ENCODE assay signal across 25 cellular contexts in the genomic region with DNA sequence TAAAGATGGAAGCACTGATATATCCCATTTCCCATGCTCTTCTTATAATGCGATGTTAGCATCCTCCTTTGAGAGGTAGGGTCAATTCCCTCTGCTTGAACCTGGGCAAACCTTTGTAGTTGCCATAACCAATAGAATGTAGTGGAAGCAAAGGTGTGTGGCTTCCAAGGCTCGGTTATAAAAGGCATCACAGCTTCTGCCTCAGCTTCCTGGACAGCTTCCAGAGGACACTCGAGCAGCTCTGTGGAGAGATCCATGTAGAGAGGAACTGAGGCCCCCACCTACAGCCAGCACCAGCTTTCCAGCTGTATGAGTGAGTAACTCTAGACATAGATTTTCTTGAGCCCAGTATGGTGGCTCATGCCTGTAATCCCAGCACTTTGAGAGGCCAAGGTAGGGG. TPM values are rescaled to one million over a fixed set of nuclear protein-coding genes. Genes with fewer than 3 reads are reported as not detected.
A peak's percentile ranks its signal among the peaks of the same experiment; 100 is the strongest.
DNase-seq lines count a peak whose midpoint lies in the region; ATAC-seq and TF ChIP-seq lines count a peak whose summit lies in the region.
"Had no signal": no experiment of that assay in that cellular context is flagged by ENCODE, and none has a peak within 500 bp of the region (broad histone marks: within the 10 kb centered on the region; RNA-seq: fewer than 3 reads in every experiment).

No MANE protein-coding gene starts in this region.

- no peaks in the 10 kb centered on the region for H3K27me3 Mint-ChIP-seq in activated T-cell treated with anti-CD3 and anti-CD28 coated beads, Interleukin-2, amount 50 U/mL, for 24 hours
- no peaks in the 10 kb centered on the region for H3K27me3 Mint-ChIP-seq in IgD-negative memory B cell
- no peaks in the 10 kb centered on the region for H3K27me3 Mint-ChIP-seq in activated CD4-positive, alpha-beta memory T cell treated with anti-CD3 and anti-CD28 coated beads for 36 hours
- H3K27me3 Mint-ChIP-seq: activated naive CD4-positive, alpha-beta T cell treated with anti-CD3 and anti-CD28 coated beads, Interleukin-2, amount 50 U/mL, for 24 hours; stimulated activated naive CD8-positive, alpha-beta T cell treated with anti-CD3 and anti-CD28 coated beads, Interleukin-15, amount 100 ng/mL, for 72 hours had no signal

- H3K27me3 ChIP-seq in H7 (ENCODE audit: control insufficient read depth, insufficient read depth, low read length) = no peaks in the 10 kb centered on the region
- H3K27me3 ChIP-seq: cardiac muscle cell, neural progenitor cell, Peyer's patch, sigmoid colon, tibial artery had no signal

- ATAC-seq in mucosa of descending colon (no peak), HG03135 (IDR thresholded peaks at IDR 0.05; ENCODE audit: unreplicated experiment) (no peak)

- H3K36me3 Mint-ChIP-seq in activated T-cell treated with anti-CD3 and anti-CD28 coated beads, Interleukin-2, amount 50 U/mL, for 24 hours (ENCODE audit: low read depth) = no peaks in the 10 kb centered on the region
- H3K36me3 Mint-ChIP-seq in IgD-negative memory B cell = peaks cover 5% of the 10 kb centered on the region
- H3K36me3 Mint-ChIP-seq in activated CD4-positive, alpha-beta memory T cell treated with anti-CD3 and anti-CD28 coated beads for 36 hours = peaks cover 3% of the 10 kb centered on the region
- H3K36me3 Mint-ChIP-seq: activated naive CD4-positive, alpha-beta T cell treated with anti-CD3 and anti-CD28 coated beads, Interleukin-2, amount 50 U/mL, for 24 hours; neural progenitor cell had no signal

- H3K9me3 Mint-ChIP-seq in activated T-cell treated with anti-CD3 and anti-CD28 coated beads, Interleukin-2, amount 50 U/mL, for 24 hours = no peaks in the 10 kb centered on the region
- H3K9me3 Mint-ChIP-seq in IgD-negative memory B cell = no peaks in the 10 kb centered on the region
- H3K9me3 Mint-ChIP-seq in activated CD4-positive, alpha-beta memory T cell treated with anti-CD3 and anti-CD28 coated beads for 36 hours = peaks cover 2% of the 10 kb centered on the region
- H3K9me3 Mint-ChIP-seq: activated naive CD4-positive, alpha-beta T cell treated with anti-CD3 and anti-CD28 coated beads, Interleukin-2, amount 50 U/mL, for 24 hours; neural progenitor cell had no signal

- H3K4me1 ChIP-seq in mucosa of descending colon (ENCODE audit: low read depth) = no peaks in the 10 kb centered on the region
- H3K4me1 ChIP-seq: neural progenitor cell, Peyer's patch, SJCRH30, tibial artery had no signal

- no peak for TF ChIP-seq CTCF in mucosa of descending colon (IDR thresholded peaks at IDR 0.05)

- no peaks in the 10 kb centered on the region for H3K9me3 ChIP-seq in mucosa of descending colon
- H3K9me3 ChIP-seq: Peyer's patch, sigmoid colon, SJCRH30, tibial artery had no signal

- CTCF ChIA-PET in activated CD4-positive, alpha-beta memory T cell treated with anti-CD3 and anti-CD28 coated beads for 36 hours (lab: Charles Lee) = interaction anchor here (0.9 to 1.3 kb wide), 5 partner anchors 9 to 129 kb away, joined by 3 to 5 read pairs (median 3); a partner anchor contains a TSS

- H3K4me1 Mint-ChIP-seq in activated T-cell treated with anti-CD3 and anti-CD28 coated beads, Interleukin-2, amount 50 U/mL, for 24 hours (ENCODE audit: low read depth) = peaks cover 48% of the 10 kb centered on the region
- H3K4me1 Mint-ChIP-seq in IgD-negative memory B cell = peaks cover 7 to 13% (median 8%) of the 10 kb centered on the region in 3 donors
- peaks cover 37% of the 10 kb centered on the region for H3K4me1 Mint-ChIP-seq in activated CD4-positive, alpha-beta memory T cell treated with anti-CD3 and anti-CD28 coated beads for 36 hours (ENCODE audit: low read depth)
- H3K4me1 Mint-ChIP-seq: neural progenitor cell had no signal

- H3K36me3 ChIP-seq in mucosa of descending colon (ENCODE audit: low read depth) (no peaks in the 10 kb centered on the region), H7 (replicated peaks; ENCODE audit: control insufficient read depth, insufficient read depth, low read length) (no peaks in the 10 kb centered on the region)
- H3K36me3 ChIP-seq: cardiac muscle cell, neural progenitor cell, Peyer's patch, sigmoid colon, SJCRH30, tibial artery had no signal

- peak overlapping the region; percentile 52 for H3K27ac Mint-ChIP-seq in activated T-cell treated with anti-CD3 and anti-CD28 coated beads, Interleukin-2, amount 50 U/mL, for 24 hours
- peak overlapping the region in 2 of 3 donors; percentile 21 to 39 for H3K27ac Mint-ChIP-seq in IgD-negative memory B cell
- H3K27ac Mint-ChIP-seq in activated CD4-positive, alpha-beta memory T cell treated with anti-CD3 and anti-CD28 coated beads for 36 hours = peak overlapping the region; percentile 33
- H3K27ac Mint-ChIP-seq: activated naive CD4-positive, alpha-beta T cell treated with anti-CD3 and anti-CD28 coated beads, Interleukin-2, amount 50 U/mL, for 24 hours; neural progenitor cell had no signal

- DNase-seq in activated T-cell treated with anti-CD3 and anti-CD28 coated beads, Interleukin-2, amount 50 U/mL, for 24 hours = no peak
- DNase-seq in activated T-cell treated with anti-CD3 and anti-CD28 coated beads, Interleukin-2, amount 50 U/mL, for 48 hours = no peak
- no peak for DNase-seq in activated CD4-positive, alpha-beta memory T cell treated with anti-CD3 and anti-CD28 coated beads for 36 hours
- DNase-seq in mucosa of descending colon = peak in 2 of 3 donors; percentile 6 to 7
- no peak for DNase-seq in H7
- DNase-seq in activated gamma-delta T cell treated with Interleukin-2 at 50 U/mL for 16 hours = no peak
- DNase-seq: activated CD4-positive, alpha-beta T cell treated with anti-CD3 and anti-CD28 coated beads for 4 hours; activated T-cell treated with anti-CD3 and anti-CD28 coated beads for 4 hours; glutamatergic neuron; kidney glomerular epithelial cell; NCI-H1417 treated with DMSO at 0.1 percent for 48 hours; NCI-H526; Peyer's patch; sigmoid colon; SJCRH30; stimulated activated CD4-positive, alpha-beta T cell treated with anti-CD3 and anti-CD28 coated beads, Interleukin-15, amount 100 ng/mL, for 24 hours; stimulated activated naive CD8-positive, alpha-beta T cell treated with anti-CD3 and anti-CD28 coated beads, Interleukin-15, amount 100 ng/mL, for 72 hours; tibial artery had no signal

- POLR2A ChIA-PET in activated CD4-positive, alpha-beta memory T cell treated with anti-CD3 and anti-CD28 coated beads for 36 hours (lab: Charles Lee) = no interaction called here

- no peak overlapping the region for H3K4me3 Mint-ChIP-seq in activated T-cell treated with anti-CD3 and anti-CD28 coated beads, Interleukin-2, amount 50 U/mL, for 24 hours
- no peak overlapping the region for H3K4me3 Mint-ChIP-seq in IgD-negative memory B cell
- no peak overlapping the region for H3K4me3 Mint-ChIP-seq in activated CD4-positive, alpha-beta memory T cell treated with anti-CD3 and anti-CD28 coated beads for 36 hours
- H3K4me3 Mint-ChIP-seq: activated naive CD4-positive, alpha-beta T cell treated with anti-CD3 and anti-CD28 coated beads, Interleukin-2, amount 50 U/mL, for 24 hours; CD14-positive monocyte; neural progenitor cell; stimulated activated naive CD8-positive, alpha-beta T cell treated with anti-CD3 and anti-CD28 coated beads, Interleukin-15, amount 100 ng/mL, for 72 hours had no signal

- H3K4me3 ChIP-seq in mucosa of descending colon (no peak overlapping the region), H7 (ENCODE audit: insufficient read depth, low read depth, low read length) (no peak overlapping the region)
- H3K4me3 ChIP-seq: cardiac muscle cell, lung, neural progenitor cell, Peyer's patch, sigmoid colon, SJCRH30, tibial artery had no signal

- intact Hi-C loops in activated CD4-positive, alpha-beta memory T cell treated with anti-CD3 and anti-CD28 coated beads for 36 hours (cut with micrococcal nuclease) = loop anchor here (10.0 kb wide), 1 partner anchor 453 kb away; a partner anchor contains a TSS
- intact Hi-C loops in mucosa of descending colon (cut with DNase I, micrococcal nuclease) = no loop called here

RNA-seq across cellular contexts. Expression of a gene that starts 36.7 kb away (rescaled TPM):
- 99.8 TPM for polyA plus RNA-seq in IgD-negative memory B cell
- total RNA-seq in activated CD4-positive, alpha-beta memory T cell treated with anti-CD3 and anti-CD28 coated beads for 36 hours = under 1 TPM; 0.48 to 0.52 TPM
- total RNA-seq in mucosa of descending colon = 10 to 100 TPM in 2 of 3 donors, 1 to 10 TPM in 1; 6.9 to 18.3 (median 14.1) TPM
- 0.04 and 0.17 TPM in 2 replicates for total RNA-seq in H7 (2014; rRNA removed; shearing (Covaris generic))
- total RNA-seq: cardiac muscle cell, SJCRH30 had no signal

RNA-seq across cellular contexts. Expression of a gene that starts 56.1 kb away (rescaled TPM):
- 69.5 TPM for polyA plus RNA-seq in IgD-negative memory B cell
- 100 to 1,000 TPM; 109 to 114 TPM for total RNA-seq in activated CD4-positive, alpha-beta memory T cell treated with anti-CD3 and anti-CD28 coated beads for 36 hours
- 100 to 1,000 TPM; 153 to 186 (median 157) TPM for total RNA-seq in mucosa of descending colon
- 286 and 299 TPM in 2 replicates for total RNA-seq in H7 (2014; rRNA removed; shearing (Covaris generic))

Comparison
In these comparisons a context has a peak if more than half of its experiments do, and no peak if none do; other contexts are left out.
1. DNase-seq: peak in mucosa of descending colon (2 of 3); none in activated T-cell treated with anti-CD3 and anti-CD28 coated beads, Interleukin-2, amount 50 U/mL, for 24 hours (single experiment), activated T-cell treated with anti-CD3 and anti-CD28 coated beads, Interleukin-2, amount 50 U/mL, for 48 hours (0 of 2), activated CD4-positive, alpha-beta memory T cell treated with anti-CD3 and anti-CD28 coated beads for 36 hours (single experiment), H7 (single experiment) and activated gamma-delta T cell treated with Interleukin-2 at 50 U/mL for 16 hours (single experiment).
2. Peak in every context shown above with its lines, with median percentiles within 50 percentile points of each other: H3K27ac Mint-ChIP-seq.